In genomic region chr6:148747493-148748160, GRCh38 we compare ENCODE assay signal across 8 cellular contexts. TPM values are rescaled to one million over a fixed set of nuclear protein-coding genes. Genes with fewer than 3 reads are reported as not detected.
DNase-seq lines count a peak whose midpoint lies in the region; ATAC-seq, FAIRE-seq and TF ChIP-seq lines count a peak whose summit lies in the region.

No MANE protein-coding gene starts in this region.

- H3K27me3 ChIP-seq in bronchial epithelial cell (ENCODE audit: control insufficient read depth, insufficient read depth, low read length), result no peaks in the 10 kb centered on the region
- H3K27me3 ChIP-seq in kidney epithelial cell (ENCODE audit: control insufficient read depth, insufficient read depth, low read length), result peaks cover 9% of the 10 kb centered on the region

- FAIRE-seq in bronchial epithelial cell (lab: Jason Lieb, UNC), result no peak

- H3K4me3 ChIP-seq in bronchial epithelial cell (ENCODE audit: low read depth, low read length) (peak overlapping the region; percentile 75), kidney epithelial cell (ENCODE audit: low read depth, low read length) (peak overlapping the region; percentile 65)

- ATAC-seq in HG03469 (IDR thresholded peaks at IDR 0.05; ENCODE audit: unreplicated experiment), result peak; percentile 26
- no peak for ATAC-seq in GM18519 (IDR thresholded peaks at IDR 0.05; ENCODE audit: low FRiP score, unreplicated experiment)

- H3K36me3 ChIP-seq in bronchial epithelial cell (ENCODE audit: control insufficient read depth, insufficient read depth, low read length) (no peaks in the 10 kb centered on the region), kidney epithelial cell (ENCODE audit: control insufficient read depth, insufficient read depth, low read length) (no peaks in the 10 kb centered on the region)

- DNase-seq in NCI-H2081 (lab: John Stamatoyannopoulos, UW) (peak; percentile 34 to 60), NCI-H2081 treated with DMSO at 0.1 percent for 48 hours (lab: John Stamatoyannopoulos, UW) (no peak), T-helper 2 cell (peak in 4 of 5 experiments; percentile 34 to 62 (median 58)), bronchial epithelial cell (ENCODE audit: low read depth) (no peak), kidney epithelial cell (ENCODE audit: low read depth) (no peak)
- peak; percentile 50 to 52 for DNase-seq in stimulated activated CD4-positive, alpha-beta T cell treated with anti-CD3 and anti-CD28 coated beads, Interleukin-2, amount 100 ng/mL, for 24 hours

- TF ChIP-seq CTCF in bronchial epithelial cell (IDR thresholded peaks at IDR 0.05; ENCODE audit: insufficient read depth, low read length, severe bottlenecking) (no peak), kidney epithelial cell (IDR thresholded peaks at IDR 0.05; ENCODE audit: insufficient read depth, low read length, poor library complexity, severe bottlenecking) (no peak)

RNA-seq across cellular contexts. Expression of gene UST, which starts 0.8 kb away (rescaled TPM):
- total RNA-seq in bronchial epithelial cell (18.7 and 26.9 TPM in 2 replicates), kidney epithelial cell (3.5 and 5.2 TPM in 2 replicates)

Comparison
In these comparisons a context has a peak if more than half of its experiments do, and no peak if none do; other contexts are left out.
1. DNase-seq: peak in NCI-H2081 (2 of 2), T-helper 2 cell (4 of 5) and stimulated activated CD4-positive, alpha-beta T cell treated with anti-CD3 and anti-CD28 coated beads, Interleukin-2, amount 100 ng/mL, for 24 hours (2 of 2); none in NCI-H2081 treated with DMSO at 0.1 percent for 48 hours (single experiment), bronchial epithelial cell (single experiment) and kidney epithelial cell (single experiment).